ENCODE assay signal across 23 cellular contexts in the genomic region with DNA sequence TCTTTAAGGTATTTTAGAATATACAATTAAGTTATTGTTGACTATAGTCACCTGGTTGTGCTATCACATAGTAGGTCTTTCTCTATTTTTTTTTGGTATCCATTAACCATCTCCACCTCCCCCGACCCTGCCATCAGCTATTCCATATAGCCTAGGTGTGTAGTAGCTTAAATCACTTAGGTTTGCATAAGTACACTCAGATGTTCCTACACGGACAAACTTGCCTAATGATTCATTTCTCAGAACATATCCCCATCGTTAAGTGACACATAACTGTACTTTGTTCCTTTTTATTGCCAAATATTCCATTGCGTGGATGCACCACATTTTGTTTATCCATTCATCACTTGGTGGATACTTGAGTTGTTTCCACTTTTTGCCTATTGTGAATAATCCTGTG.
DNase-seq lines count a peak whose midpoint lies in the region; ATAC-seq, FAIRE-seq and TF ChIP-seq lines count a peak whose summit lies in the region.
"Had no signal": no experiment of that assay in that cellular context is flagged by ENCODE, and none has a peak within 500 bp of the region (broad histone marks: within the 10 kb centered on the region; RNA-seq: fewer than 3 reads in every experiment).

No MANE protein-coding gene starts in this region.

- H3K4ac ChIP-seq in trophoblast cell (ENCODE audit: low read depth, low read length), result no peak overlapping the region

- no peak overlapping the region for H4K12ac ChIP-seq in trophoblast cell (ENCODE audit: low read depth, low read length)

- H2AFZ ChIP-seq in astrocyte (ENCODE audit: low read depth, low read length) (no peak overlapping the region), trophoblast cell (ENCODE audit: insufficient read depth, low read length, poor library complexity) (no peak overlapping the region)
- H2AFZ ChIP-seq: GM23338 had no signal

- H3K4me1 ChIP-seq in astrocyte (ENCODE audit: insufficient read depth, low read length), result no peaks in the 10 kb centered on the region
- no peaks in the 10 kb centered on the region for H3K4me1 ChIP-seq in trophoblast cell (ENCODE audit: control insufficient read depth in 1 of 2, insufficient read depth in 2 of 2, low read length in 2 of 2)
- H3K4me1 ChIP-seq: A549, Caco-2 had no signal

- H3K27ac ChIP-seq in astrocyte (ENCODE audit: low read depth, low read length) (no peak overlapping the region), trophoblast cell (ENCODE audit: low read depth, low read length) (no peak overlapping the region)
- H3K27ac ChIP-seq: A549 had no signal

- H3K18ac ChIP-seq in trophoblast cell (ENCODE audit: low read length), result no peak overlapping the region

- H2BK5ac ChIP-seq in trophoblast cell (ENCODE audit: low read depth, low read length, poor library complexity), result no peak overlapping the region

- no peaks in the 10 kb centered on the region for H3K79me1 ChIP-seq in trophoblast cell (ENCODE audit: low read length)

- H4K91ac ChIP-seq in trophoblast cell (ENCODE audit: low read depth, low read length), result no peak overlapping the region

- peaks cover 25% of the 10 kb centered on the region for H4K20me1 ChIP-seq in astrocyte (ENCODE audit: insufficient read depth, low read length)

- no peak overlapping the region for H3K4me3 Mint-ChIP-seq in stimulated activated naive CD8-positive, alpha-beta T cell treated with anti-CD3 and anti-CD28 coated beads, Interleukin-15, amount 100 ng/mL, for 72 hours
- H3K4me3 Mint-ChIP-seq in astrocyte (ENCODE audit: unreplicated experiment), result no peak overlapping the region
- H3K4me3 Mint-ChIP-seq: CD4-positive, alpha-beta T cell; GM23338 had no signal

- peaks cover 8% of the 10 kb centered on the region for H3K36me3 Mint-ChIP-seq in astrocyte (ENCODE audit: low read depth, unreplicated experiment)

- no peak overlapping the region for H3K14ac ChIP-seq in trophoblast cell (ENCODE audit: low read length)

- H3K4me1 Mint-ChIP-seq in stimulated activated naive CD8-positive, alpha-beta T cell treated with anti-CD3 and anti-CD28 coated beads, Interleukin-15, amount 100 ng/mL, for 72 hours, result peaks cover 13% of the 10 kb centered on the region
- no peaks in the 10 kb centered on the region for H3K4me1 Mint-ChIP-seq in astrocyte (ENCODE audit: low read depth, unreplicated experiment)

- no peak overlapping the region for H3K23ac ChIP-seq in trophoblast cell (ENCODE audit: low read length)

- H2AK5ac ChIP-seq in trophoblast cell (ENCODE audit: low read length), result no peak overlapping the region

- H3K4me3 ChIP-seq in astrocyte (ENCODE audit: insufficient read depth, low read depth, low read length), result no peak overlapping the region
- no peak overlapping the region for H3K4me3 ChIP-seq in trophoblast cell (ENCODE audit: low read depth, low read length)
- H3K4me3 ChIP-seq: A549, GM23338 had no signal

- no peak overlapping the region for H2BK12ac ChIP-seq in trophoblast cell (ENCODE audit: low read length)

- intact Hi-C loops in left colon (cut with DNase I, micrococcal nuclease) (no loop called here), left ventricle myocardium superior (cut with micrococcal nuclease) (no loop called here)

- peak; percentile 23 for ATAC-seq in stimulated activated naive CD8-positive, alpha-beta T cell treated with anti-CD3 and anti-CD28 coated beads, Interleukin-15, Interleukin-2, amounts not matched to agents 100 U/mL and 50 U/mL, for 24 hours
- ATAC-seq in stimulated activated naive CD8-positive, alpha-beta T cell treated with anti-CD3 and anti-CD28 coated beads, Interleukin-15, amount 100 ng/mL, for 72 hours, result no peak
- ATAC-seq in left colon (peak; percentile 53), HG03521 (IDR thresholded peaks at IDR 0.05; ENCODE audit: unreplicated experiment) (no peak), left ventricle myocardium superior (no peak)
- ATAC-seq: A549, GM23338, HepG2 had no signal

- no peak for FAIRE-seq in astrocyte (lab: Jason Lieb, UNC)
- FAIRE-seq: A549, HepG2, RCC 7860 had no signal

- H3K27me3 Mint-ChIP-seq in stimulated activated naive CD8-positive, alpha-beta T cell treated with anti-CD3 and anti-CD28 coated beads, Interleukin-15, amount 100 ng/mL, for 72 hours, result no peaks in the 10 kb centered on the region
- no peaks in the 10 kb centered on the region for H3K27me3 Mint-ChIP-seq in astrocyte (ENCODE audit: low read depth, unreplicated experiment)
- H3K27me3 Mint-ChIP-seq: CD4-positive, alpha-beta T cell had no signal

- H4K8ac ChIP-seq in trophoblast cell (ENCODE audit: low read depth, low read length), result no peak overlapping the region

- H3K36me3 ChIP-seq in astrocyte (ENCODE audit: insufficient read depth, low read length) (peaks cover 8% of the 10 kb centered on the region), trophoblast cell (ENCODE audit: control insufficient read depth in 1 of 2, insufficient read depth in 2 of 2, low read length in 2 of 2) (peaks cover 1 to 3% of the 10 kb centered on the region in 2 experiments)

- no peak overlapping the region for H3K27ac Mint-ChIP-seq in stimulated activated naive CD8-positive, alpha-beta T cell treated with anti-CD3 and anti-CD28 coated beads, Interleukin-15, amount 100 ng/mL, for 72 hours
- no peak overlapping the region for H3K27ac Mint-ChIP-seq in astrocyte (ENCODE audit: unreplicated experiment)
- H3K27ac Mint-ChIP-seq: CD4-positive, alpha-beta T cell; GM23338 had no signal

- TF ChIP-seq CTCF in astrocyte (IDR thresholded peaks at IDR 0.05; ENCODE audit: insufficient read depth, low read depth, low read length), result no peak

- no peak for DNase-seq in stimulated activated naive CD8-positive, alpha-beta T cell treated with anti-CD3 and anti-CD28 coated beads, Interleukin-15, Interleukin-2, amounts not matched to agents 100 U/mL and 50 U/mL, for 24 hours
- DNase-seq in stimulated activated naive CD8-positive, alpha-beta T cell treated with anti-CD3 and anti-CD28 coated beads, Interleukin-15, amount 100 ng/mL, for 72 hours, result no peak
- peak; percentile 2 for DNase-seq in astrocyte (ENCODE audit: low read depth)
- DNase-seq in left colon, result no peak
- no peak for DNase-seq in left ventricle myocardium superior
- no peak for DNase-seq in trophoblast cell
- DNase-seq: Caco-2; CD4-positive, alpha-beta T cell; DMS153; GF-D8; KBM-7; NCI-H1048; NCI-H1436 treated with DMSO at 0.1 percent for 48 hours; NCI-H2029 treated with DMSO at 0.1 percent for 48 hours; NCI-H2171 treated with DMSO at 0.1 percent for 48 hours; NCI-H446 treated with DMSO at 0.1 percent for 48 hours; NCI-H774; Right ventricle myocardium superior had no signal

- no peaks in the 10 kb centered on the region for H3K9me3 ChIP-seq in astrocyte (ENCODE audit: insufficient read depth, low read depth, low read length)
- no peaks in the 10 kb centered on the region for H3K9me3 ChIP-seq in trophoblast cell (ENCODE audit: insufficient read depth, low read depth, low read length)
- H3K9me3 ChIP-seq: A549, Caco-2 had no signal

- H3K27me3 ChIP-seq in astrocyte (ENCODE audit: insufficient read depth, low read length) (no peaks in the 10 kb centered on the region), trophoblast cell (ENCODE audit: insufficient read depth, low read length) (no peaks in the 10 kb centered on the region)

- H3K9ac ChIP-seq in astrocyte (ENCODE audit: low read length) (no peak overlapping the region), trophoblast cell (ENCODE audit: low read length) (no peak overlapping the region)

- no CpG with 5 or more reads among the region's 4 CpGs for WGBS in trophoblast cell (ENCODE audit: extremely low coverage, insufficient coverage, insufficient read length)

- H3K9me3 Mint-ChIP-seq in stimulated activated naive CD8-positive, alpha-beta T cell treated with anti-CD3 and anti-CD28 coated beads, Interleukin-15, amount 100 ng/mL, for 72 hours, result no peaks in the 10 kb centered on the region
- no peaks in the 10 kb centered on the region for H3K9me3 Mint-ChIP-seq in astrocyte (ENCODE audit: unreplicated experiment)
- H3K9me3 Mint-ChIP-seq: CD4-positive, alpha-beta T cell; GM23338 had no signal

- peaks cover 32% of the 10 kb centered on the region for H3K79me2 ChIP-seq in astrocyte (ENCODE audit: insufficient read depth, low read length)
- H3K79me2 ChIP-seq in trophoblast cell (ENCODE audit: control insufficient read depth, insufficient read depth, low read length, poor library complexity), result no peaks in the 10 kb centered on the region

- H3K4me2 ChIP-seq in astrocyte (ENCODE audit: low read length) (no peak overlapping the region), trophoblast cell (ENCODE audit: low read length) (no peak overlapping the region)
- H3K4me2 ChIP-seq: A549, GM23338 had no signal

- H2BK120ac ChIP-seq in trophoblast cell (ENCODE audit: insufficient read depth, low read length, poor library complexity), result no peak overlapping the region

Comparison
In these comparisons a context has a peak if more than half of its experiments do, and no peak if none do; other contexts are left out.
1. ATAC-seq: peak in stimulated activated naive CD8-positive, alpha-beta T cell treated with anti-CD3 and anti-CD28 coated beads, Interleukin-15, Interleukin-2, amounts not matched to agents 100 U/mL and 50 U/mL, for 24 hours (single experiment) and left colon (single experiment); none in stimulated activated naive CD8-positive, alpha-beta T cell treated with anti-CD3 and anti-CD28 coated beads, Interleukin-15, amount 100 ng/mL, for 72 hours (single experiment), HG03521 (single experiment) and left ventricle myocardium superior (single experiment).